ENCODE assay signal across 10 cellular contexts in genomic region chr11:48005878-48006277, GRCh38. TPM values are rescaled to one million over a fixed set of nuclear protein-coding genes. Genes with fewer than 3 reads are reported as not detected.
A peak's percentile ranks its signal among the peaks of the same experiment; 100 is the strongest.
DNase-seq lines count a peak whose midpoint lies in the region; ATAC-seq and TF ChIP-seq lines count a peak whose summit lies in the region.
"Had no signal": no experiment of that assay in that cellular context is flagged by ENCODE, and none has a peak within 500 bp of the region (broad histone marks: within the 10 kb centered on the region; RNA-seq: fewer than 3 reads in every experiment).

No MANE protein-coding gene starts in this region.

- H3K9me3 Mint-ChIP-seq in immature natural killer cell, result no peaks in the 10 kb centered on the region
- H3K9me3 Mint-ChIP-seq in type B pancreatic cell, result no peaks in the 10 kb centered on the region

- DNase-seq in left ventricle myocardium superior (no peak), cardiac septum (ENCODE audit: low spot score) (no peak), WERI-Rb-1 (peak; percentile 39), immature natural killer cell (no peak), type B pancreatic cell (ENCODE audit: extremely low spot score, unreplicated experiment) (no peak), COR-L47 (lab: John Stamatoyannopoulos, UW) (no peak), A172 (ENCODE audit: low spot score) (no peak), putamen (ENCODE audit: low spot score) (no peak)
- DNase-seq: occipital lobe had no signal

- intact Hi-C loops in left ventricle myocardium superior (cut with micrococcal nuclease) (no loop called here), cardiac septum (cut with DNase I) (no loop called here)

- peak; percentile 29 for ATAC-seq in left ventricle myocardium superior

- H3K4me1 Mint-ChIP-seq in immature natural killer cell (peaks cover 74 to 82% of the 10 kb centered on the region in 2 donors), type B pancreatic cell (ENCODE audit: unreplicated experiment) (peaks cover 35% of the 10 kb centered on the region)

- H3K9me3 ChIP-seq in WERI-Rb-1 (ENCODE audit: severe bottlenecking), result no peaks in the 10 kb centered on the region

- no peak overlapping the region for H3K27ac ChIP-seq in WERI-Rb-1
- H3K27ac ChIP-seq: HL-60 had no signal

- H3K27me3 ChIP-seq in WERI-Rb-1 (ENCODE audit: insufficient read depth, low read depth, severe bottlenecking), result no peaks in the 10 kb centered on the region

- peak overlapping the region; percentile 63 to 78 (median 72) for H3K4me3 Mint-ChIP-seq in immature natural killer cell
- H3K4me3 Mint-ChIP-seq in type B pancreatic cell, result no peak overlapping the region

- TF ChIP-seq CTCF in WERI-Rb-1 (IDR thresholded peaks at IDR 0.05; ENCODE audit: low read depth, low read length) (no peak), type B pancreatic cell (conservative IDR thresholded peaks at IDR 0.05) (no peak)

- H3K36me3 Mint-ChIP-seq in immature natural killer cell (peaks cover 0 to 4% (median 0%) of the 10 kb centered on the region in 3 donors), type B pancreatic cell (no peaks in the 10 kb centered on the region)

- H3K27me3 Mint-ChIP-seq in immature natural killer cell (ENCODE audit: low read depth in 3 of 3) (peaks cover 7 to 17% (median 15%) of the 10 kb centered on the region in 3 donors), type B pancreatic cell (no peaks in the 10 kb centered on the region)

- no peak overlapping the region for H3K4me3 ChIP-seq in WERI-Rb-1 (ENCODE audit: low read depth, low read length)

- no peaks in the 10 kb centered on the region for H3K36me3 ChIP-seq in WERI-Rb-1

- H3K27ac Mint-ChIP-seq in immature natural killer cell (peak overlapping the region; percentile 90 to 99 (median 94)), type B pancreatic cell (peak overlapping the region; percentile 11)

RNA-seq across cellular contexts. Expression of gene PTPRJ, which starts 25.5 kb away (rescaled TPM):
- total RNA-seq in left ventricle myocardium superior (7.1 TPM), cardiac septum (11.0 TPM), type B pancreatic cell (ENCODE audit: low replicate concordance) (18.6 and 21.6 TPM in 2 replicates)
- polyA plus RNA-seq in immature natural killer cell, result 10 to 100 TPM; 10.0 to 19.0 (median 18.0) TPM
- 15.2 and 15.8 TPM in 2 replicates for total RNA-seq in A172 (2014; rRNA removed; shearing (Covaris generic))
